In genomic region chr4:26020083-26020668, GRCh38 we compare ENCODE assay signal across 13 cellular contexts.
DNase-seq lines count a peak whose midpoint lies in the region; ATAC-seq and TF ChIP-seq lines count a peak whose summit lies in the region.
"Had no signal": no experiment of that assay in that cellular context is flagged by ENCODE, and none has a peak within 500 bp of the region (broad histone marks: within the 10 kb centered on the region; RNA-seq: fewer than 3 reads in every experiment).

No MANE protein-coding gene starts in this region.

- WGBS in transverse colon (ENCODE audit: low coverage in 1 of 2), 2 donors: 25 to 53% methylated on average over 6 to 10 of the region's 10 CpGs

- H3K36me3 ChIP-seq in fibroblast of lung (ENCODE audit: control insufficient read depth, insufficient read depth, low read length): no peaks in the 10 kb centered on the region
- H3K36me3 ChIP-seq in SJCRH30: no peaks in the 10 kb centered on the region
- H3K36me3 ChIP-seq in transverse colon: no peaks in the 10 kb centered on the region
- H3K36me3 ChIP-seq: heart right ventricle, tibial artery had no signal

- H2AFZ ChIP-seq in fibroblast of lung (ENCODE audit: low read length): no peak overlapping the region
- H2AFZ ChIP-seq: parathyroid adenoma had no signal

- peak; percentile 97 for ATAC-seq in stimulated activated effector memory CD8-positive, alpha-beta T cell treated with anti-CD3 and anti-CD28 coated beads, Interleukin-12 subunit alpha, Interleukin-12 subunit beta, amount 100 ng/mL, for 72 hours
- ATAC-seq in GM21367 (IDR thresholded peaks at IDR 0.05; ENCODE audit: unreplicated experiment): no peak

- DNase-seq in activated effector memory CD4-positive, alpha-beta T cell treated with anti-CD3 and anti-CD28 coated beads, Interleukin-2, amount 50 U/mL, for 16 hours: peak; percentile 72
- DNase-seq in activated effector memory CD4-positive, alpha-beta T cell treated with Interleukin-2 at 50 U/mL for 16 hours: no peak
- peak; percentile 58 for DNase-seq in T-helper 2 cell treated with Interferon-gamma antibody and Interleukin-4, amounts not matched to agents 5 μg/mL and 100 μg/mL, for 36 hours (ENCODE audit: low spot score)
- DNase-seq in fibroblast of lung (ENCODE audit: low read depth in 2 of 2): peak; percentile 89 to 94
- no peak for DNase-seq in stimulated activated effector memory CD8-positive, alpha-beta T cell treated with anti-CD3 and anti-CD28 coated beads, Interleukin-12 subunit alpha, Interleukin-12 subunit beta, amount 100 ng/mL, for 72 hours (ENCODE audit: low spot score in 2 of 2)
- DNase-seq in SJCRH30: no peak
- no peak for DNase-seq in transverse colon
- DNase-seq: heart right ventricle had no signal

- H3K36me3 Mint-ChIP-seq in T-helper 2 cell treated with Interferon-gamma antibody and Interleukin-4, amounts not matched to agents 5 μg/mL and 100 μg/mL, for 36 hours (ENCODE audit: low read depth): peaks cover 1% of the 10 kb centered on the region
- no peaks in the 10 kb centered on the region for H3K36me3 Mint-ChIP-seq in stimulated activated effector memory CD8-positive, alpha-beta T cell treated with anti-CD3 and anti-CD28 coated beads, Interleukin-12 subunit alpha, Interleukin-12 subunit beta, amount 100 ng/mL, for 72 hours
- H3K36me3 Mint-ChIP-seq: activated naive CD4-positive, alpha-beta T cell treated with anti-CD3 and anti-CD28 coated beads, Interleukin-2, amount 50 U/mL, for 72 hours had no signal

- H3K9me3 Mint-ChIP-seq in T-helper 2 cell treated with Interferon-gamma antibody and Interleukin-4, amounts not matched to agents 5 μg/mL and 100 μg/mL, for 36 hours: no peaks in the 10 kb centered on the region
- H3K9me3 Mint-ChIP-seq in stimulated activated effector memory CD8-positive, alpha-beta T cell treated with anti-CD3 and anti-CD28 coated beads, Interleukin-12 subunit alpha, Interleukin-12 subunit beta, amount 100 ng/mL, for 72 hours: no peaks in the 10 kb centered on the region
- H3K9me3 Mint-ChIP-seq: activated naive CD4-positive, alpha-beta T cell treated with anti-CD3 and anti-CD28 coated beads, Interleukin-2, amount 50 U/mL, for 72 hours had no signal

- H3K27ac Mint-ChIP-seq in T-helper 2 cell treated with Interferon-gamma antibody and Interleukin-4, amounts not matched to agents 5 μg/mL and 100 μg/mL, for 36 hours: no peak overlapping the region
- peak overlapping the region; percentile 17 for H3K27ac Mint-ChIP-seq in stimulated activated effector memory CD8-positive, alpha-beta T cell treated with anti-CD3 and anti-CD28 coated beads, Interleukin-12 subunit alpha, Interleukin-12 subunit beta, amount 100 ng/mL, for 72 hours
- H3K27ac Mint-ChIP-seq: activated naive CD4-positive, alpha-beta T cell treated with anti-CD3 and anti-CD28 coated beads, Interleukin-2, amount 50 U/mL, for 72 hours had no signal

- H3K27ac ChIP-seq in fibroblast of lung (ENCODE audit: insufficient read depth, low read length): peak overlapping the region; percentile 56
- no peak overlapping the region for H3K27ac ChIP-seq in SJCRH30
- peak overlapping the region in 1 of 4 donors; percentile 3 for H3K27ac ChIP-seq in transverse colon
- H3K27ac ChIP-seq: C4-2B, heart right ventricle, parathyroid adenoma, tibial artery had no signal

- in situ Hi-C loops in transverse colon (cut with MboI; ENCODE audit: low pct_ligation_motif_present in 1 of 4, low pct_unique_long_range_greater_than_20kb in 1 of 4, low sequenced_read_pairs in 3 of 4): no loop called here

- H3K27me3 ChIP-seq in fibroblast of lung (ENCODE audit: control insufficient read depth, insufficient read depth, low read length) (no peaks in the 10 kb centered on the region), SJCRH30 (no peaks in the 10 kb centered on the region), transverse colon (no peaks in the 10 kb centered on the region)
- H3K27me3 ChIP-seq: heart right ventricle, tibial artery had no signal

- TF ChIP-seq EP300 in transverse colon (IDR thresholded peaks at IDR 0.05; ENCODE audit: low read depth): no peak

- H3K4me3 ChIP-seq in fibroblast of lung (replicated peaks in 1 of 4; ENCODE audit: control extremely low read depth in 1 of 4, insufficient read depth in 1 of 4, low read depth in 3 of 4, low read length in 4 of 4) (no peak overlapping the region), SJCRH30 (no peak overlapping the region), transverse colon (no peak overlapping the region)
- H3K4me3 ChIP-seq: heart right ventricle, tibial artery had no signal

- H3K4me3 Mint-ChIP-seq in T-helper 2 cell treated with Interferon-gamma antibody and Interleukin-4, amounts not matched to agents 5 μg/mL and 100 μg/mL, for 36 hours: peak overlapping the region; percentile 64
- H3K4me3 Mint-ChIP-seq in stimulated activated effector memory CD8-positive, alpha-beta T cell treated with anti-CD3 and anti-CD28 coated beads, Interleukin-12 subunit alpha, Interleukin-12 subunit beta, amount 100 ng/mL, for 72 hours: peak overlapping the region; percentile 13

- no peaks in the 10 kb centered on the region for H4K20me1 ChIP-seq in fibroblast of lung (ENCODE audit: control insufficient read depth, extremely low read depth, insufficient read depth, low read length)

- peaks cover 5% of the 10 kb centered on the region for H3K27me3 Mint-ChIP-seq in T-helper 2 cell treated with Interferon-gamma antibody and Interleukin-4, amounts not matched to agents 5 μg/mL and 100 μg/mL, for 36 hours (ENCODE audit: low read depth)

- intact Hi-C loops in transverse colon (cut with DNase I; ENCODE audit: low total_unique reads): no loop called here

- H3K9ac ChIP-seq in fibroblast of lung (ENCODE audit: insufficient read depth, low read length): no peak overlapping the region
- H3K9ac ChIP-seq: parathyroid adenoma had no signal

- H3K9me3 ChIP-seq in fibroblast of lung (ENCODE audit: control insufficient read depth, insufficient read depth, low read depth, low read length) (no peaks in the 10 kb centered on the region), SJCRH30 (replicated peaks) (0 out of 2 replicates have a peak, but pooled peaks cover 3% of the 10 kb centered on the region), transverse colon (no peaks in the 10 kb centered on the region)
- H3K9me3 ChIP-seq: heart right ventricle, tibial artery had no signal

- H3K79me2 ChIP-seq in fibroblast of lung (ENCODE audit: control insufficient read depth, insufficient read depth, low read length): no peaks in the 10 kb centered on the region
- H3K79me2 ChIP-seq: parathyroid adenoma had no signal

- TF ChIP-seq CTCF in fibroblast of lung (conservative IDR thresholded peaks at IDR 0.05 in 1 of 2, IDR thresholded peaks at IDR 0.05 in 1 of 2; ENCODE audit: low read depth in 1 of 2, low read length in 2 of 2) (peak in 1 of 2 donors; percentile 6), transverse colon (IDR thresholded peaks at IDR 0.05) (no peak)

- no peak for TF ChIP-seq POLR2A in transverse colon (IDR thresholded peaks at IDR 0.05)

- H3K4me1 Mint-ChIP-seq in T-helper 2 cell treated with Interferon-gamma antibody and Interleukin-4, amounts not matched to agents 5 μg/mL and 100 μg/mL, for 36 hours (ENCODE audit: low read depth): peaks cover 9% of the 10 kb centered on the region
- peaks cover 26% of the 10 kb centered on the region for H3K4me1 Mint-ChIP-seq in stimulated activated effector memory CD8-positive, alpha-beta T cell treated with anti-CD3 and anti-CD28 coated beads, Interleukin-12 subunit alpha, Interleukin-12 subunit beta, amount 100 ng/mL, for 72 hours

- peaks cover 25% of the 10 kb centered on the region for H3K4me1 ChIP-seq in fibroblast of lung (ENCODE audit: control insufficient read depth, extremely low read depth, insufficient read depth, low read length)
- peaks cover 18% of the 10 kb centered on the region for H3K4me1 ChIP-seq in SJCRH30
- H3K4me1 ChIP-seq in transverse colon: peaks cover 9 to 28% (median 16%) of the 10 kb centered on the region in 4 donors
- H3K4me1 ChIP-seq: parathyroid adenoma had no signal

- H3K4me2 ChIP-seq in fibroblast of lung (ENCODE audit: extremely low read depth, insufficient read depth, low read length): no peak overlapping the region

Comparison
In these comparisons a context has a peak if more than half of its experiments do, and no peak if none do; other contexts are left out.
1. DNase-seq: peak in activated effector memory CD4-positive, alpha-beta T cell treated with anti-CD3 and anti-CD28 coated beads, Interleukin-2, amount 50 U/mL, for 16 hours (single experiment), T-helper 2 cell treated with Interferon-gamma antibody and Interleukin-4, amounts not matched to agents 5 μg/mL and 100 μg/mL, for 36 hours (single experiment) and fibroblast of lung (2 of 2); none in activated effector memory CD4-positive, alpha-beta T cell treated with Interleukin-2 at 50 U/mL for 16 hours (single experiment), stimulated activated effector memory CD8-positive, alpha-beta T cell treated with anti-CD3 and anti-CD28 coated beads, Interleukin-12 subunit alpha, Interleukin-12 subunit beta, amount 100 ng/mL, for 72 hours (0 of 2), SJCRH30 (0 of 2) and transverse colon (single experiment).